Comparison of ENCODE assay signal across 10 cellular contexts in genomic region chr15:32993285-32993684, GRCh38.
DNase-seq lines count a peak whose midpoint lies in the region; ATAC-seq and TF ChIP-seq lines count a peak whose summit lies in the region.
"Had no signal": no experiment of that assay in that cellular context is flagged by ENCODE, and none has a peak within 500 bp of the region (broad histone marks: within the 10 kb centered on the region; RNA-seq: fewer than 3 reads in every experiment).

No MANE protein-coding gene starts in this region.

- no peaks in the 10 kb centered on the region for H3K9me3 Mint-ChIP-seq in activated T-cell treated with anti-CD3 and anti-CD28 coated beads, Interleukin-2, amount 50 U/mL, for 24 hours

- intact Hi-C loops in A673 (cut with micrococcal nuclease; ENCODE audit: unreplicated experiment) = no loop called here

- no peaks in the 10 kb centered on the region for H3K27me3 Mint-ChIP-seq in activated T-cell treated with anti-CD3 and anti-CD28 coated beads, Interleukin-2, amount 50 U/mL, for 24 hours

- TF ChIP-seq EP300 in upper lobe of left lung (IDR thresholded peaks at IDR 0.05) = no peak

- H3K4me1 ChIP-seq in A673 (ENCODE audit: insufficient read depth, low read length, poor library complexity, severe bottlenecking) = no peaks in the 10 kb centered on the region
- H3K4me1 ChIP-seq in RWPE2 (ENCODE audit: insufficient read depth, poor library complexity, severe bottlenecking) = no peaks in the 10 kb centered on the region
- no peaks in the 10 kb centered on the region for H3K4me1 ChIP-seq in upper lobe of left lung

- no peaks in the 10 kb centered on the region for H3K4me1 Mint-ChIP-seq in activated T-cell treated with anti-CD3 and anti-CD28 coated beads, Interleukin-2, amount 50 U/mL, for 24 hours (ENCODE audit: low read depth)
- H3K4me1 Mint-ChIP-seq: CD14-positive monocyte had no signal

- H3K9me3 ChIP-seq in A673 (ENCODE audit: low read depth, low read length, poor library complexity, severe bottlenecking) (no peaks in the 10 kb centered on the region), RWPE2 (ENCODE audit: severe bottlenecking) (no peaks in the 10 kb centered on the region), upper lobe of left lung (no peaks in the 10 kb centered on the region)

- TF ChIP-seq POLR2A in upper lobe of left lung (IDR thresholded peaks at IDR 0.05) = no peak

- POLR2A ChIA-PET in A673 (lab: Charles Lee; ENCODE audit: low non-redundant PET) = no interaction called here

- no peak overlapping the region for H3K27ac Mint-ChIP-seq in activated T-cell treated with anti-CD3 and anti-CD28 coated beads, Interleukin-2, amount 50 U/mL, for 24 hours
- H3K27ac Mint-ChIP-seq: CD14-positive monocyte had no signal

- H3K27me3 ChIP-seq in A673 (replicated peaks; ENCODE audit: insufficient read depth, low read depth, low read length, poor library complexity) = no peaks in the 10 kb centered on the region
- no peaks in the 10 kb centered on the region for H3K27me3 ChIP-seq in RWPE2 (ENCODE audit: insufficient read depth, poor library complexity, severe bottlenecking)
- H3K27me3 ChIP-seq in upper lobe of left lung = no peaks in the 10 kb centered on the region

- CTCF ChIA-PET in A673 (lab: Charles Lee) = interaction anchor here (1.7 to 2.5 kb wide), 2 partner anchors 57 to 330 kb away, joined by 5 to 10 read pairs; no protein-coding TSS in a partner anchor

- H3K4me3 ChIP-seq in A673 (ENCODE audit: low read depth, low read length, poor library complexity, severe bottlenecking) (no peak overlapping the region), RWPE2 (ENCODE audit: severe bottlenecking) (no peak overlapping the region), fibroblast of villous mesenchyme (ENCODE audit: low read depth, low read length) (no peak overlapping the region), upper lobe of left lung (no peak overlapping the region)

- no peaks in the 10 kb centered on the region for H3K36me3 Mint-ChIP-seq in activated T-cell treated with anti-CD3 and anti-CD28 coated beads, Interleukin-2, amount 50 U/mL, for 24 hours (ENCODE audit: low read depth)

- no peaks in the 10 kb centered on the region for H3K36me3 ChIP-seq in A673 (ENCODE audit: insufficient read depth, low read length, poor library complexity, severe bottlenecking)
- H3K36me3 ChIP-seq in RWPE2 (ENCODE audit: low read depth) = no peaks in the 10 kb centered on the region
- no peaks in the 10 kb centered on the region for H3K36me3 ChIP-seq in upper lobe of left lung

- DNase-seq in A673 (ENCODE audit: low spot score) (peak; percentile 15), RWPE2 (ENCODE audit: low spot score) (no peak), fibroblast of villous mesenchyme (ENCODE audit: low read depth) (no peak), upper lobe of left lung (no peak), Ammon's horn (ENCODE audit: low spot score) (no peak)
- DNase-seq in activated T-cell treated with anti-CD3 and anti-CD28 coated beads, Interleukin-2, amount 50 U/mL, for 24 hours = no peak
- DNase-seq: NCI-H1105 treated with DMSO at 0.1 percent for 48 hours had no signal

- no peak overlapping the region for H3K4me3 Mint-ChIP-seq in activated T-cell treated with anti-CD3 and anti-CD28 coated beads, Interleukin-2, amount 50 U/mL, for 24 hours
- H3K4me3 Mint-ChIP-seq: CD14-positive monocyte had no signal

- TF ChIP-seq CTCF in A673 (conservative IDR thresholded peaks at IDR 0.05; ENCODE audit: low read depth, low read length) (peak; percentile 49), GM12873 (IDR thresholded peaks at IDR 0.05; ENCODE audit: insufficient read depth, low read depth, low read length, missing control alignments) (peak; percentile 18), RWPE2 (IDR thresholded peaks at IDR 0.05; ENCODE audit: poor library complexity, severe bottlenecking) (peak; percentile 31), fibroblast of villous mesenchyme (IDR thresholded peaks at IDR 0.05; ENCODE audit: insufficient read depth, low read depth, low read length) (peak; percentile 50), upper lobe of left lung (IDR thresholded peaks at IDR 0.05) (peak in 1 of 6 experiments; percentile 5)

- no TSS peak for BruUV-seq in A673 (replicated peaks; lab: Mats Ljungman, UMichigan)

- H3K27ac ChIP-seq in A673 (ENCODE audit: low read depth, low read length, poor library complexity, severe bottlenecking) (no peak overlapping the region), RWPE2 (ENCODE audit: poor library complexity, severe bottlenecking) (no peak overlapping the region), upper lobe of left lung (no peak overlapping the region)

- no peak; the same call in 2 of the 3 replicates for ATAC-seq in RWPE2 (ENCODE audit: low read depth)
- ATAC-seq in upper lobe of left lung (ENCODE audit: low FRiP score in 2 of 2) = no peak
- ATAC-seq in HG03442 (IDR thresholded peaks at IDR 0.05; ENCODE audit: unreplicated experiment) = no peak
